21 cellular contexts compared by ENCODE assay signal in the genomic region with DNA sequence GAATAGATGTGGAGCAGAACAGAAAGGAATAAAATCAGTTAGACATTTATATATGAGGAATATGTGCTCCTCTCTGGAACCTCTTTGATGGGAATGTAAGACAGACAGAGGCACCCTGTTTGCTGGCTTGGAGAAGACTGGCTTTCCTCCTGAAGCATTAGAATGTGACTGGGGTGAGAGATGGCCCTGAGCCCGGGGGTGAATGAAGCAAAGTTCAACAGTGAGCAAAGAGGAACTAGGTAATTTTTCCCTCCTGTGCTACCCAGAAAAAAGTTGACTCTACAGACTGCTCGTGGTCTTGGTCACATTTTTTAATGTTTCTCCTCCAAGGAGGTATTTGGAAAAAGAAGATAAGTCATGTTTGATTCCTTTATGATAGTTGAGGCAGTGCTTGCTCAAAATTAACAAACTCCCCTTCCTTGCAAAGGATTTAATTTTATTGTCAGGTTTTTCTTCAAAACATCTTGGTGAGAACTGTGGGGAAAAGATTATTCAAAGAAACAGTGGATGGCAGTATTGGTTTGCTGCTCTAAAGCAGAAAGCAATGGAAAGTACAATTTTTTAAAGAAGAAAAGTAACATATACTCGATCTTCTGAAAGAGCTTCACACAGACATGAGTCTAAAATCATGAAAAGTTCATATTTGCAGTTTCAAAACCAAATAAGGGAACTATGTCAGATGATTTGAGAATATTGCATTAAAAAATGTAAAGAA.
DNase-seq lines count a peak whose midpoint lies in the region; ATAC-seq and TF ChIP-seq lines count a peak whose summit lies in the region.
"Had no signal": no experiment of that assay in that cellular context is flagged by ENCODE, and none has a peak within 500 bp of the region (broad histone marks: within the 10 kb centered on the region; RNA-seq: fewer than 3 reads in every experiment).

No MANE protein-coding gene starts in this region.

- no peak overlapping the region for H3K23ac ChIP-seq in mesenchymal stem cell (ENCODE audit: low read length in 2 of 2)

- intact Hi-C loops in body of pancreas (cut with DNase I): no loop called here

- no peak for ATAC-seq in GM19328 (IDR thresholded peaks at IDR 0.05; ENCODE audit: unreplicated experiment)
- no peak for ATAC-seq in body of pancreas
- ATAC-seq: heart right ventricle; natural killer cell treated with Interleukin-12 subunit alpha and Interleukin-12 subunit beta and Interleukin-15 and Interleukin-18, amount 100 ng/mL, for 72 hours; stimulated activated effector memory CD8-positive, alpha-beta T cell treated with anti-CD3 and anti-CD28 coated beads, Interleukin-12 subunit alpha, Interleukin-12 subunit beta, amount 100 ng/mL, for 72 hours had no signal

- H2AFZ ChIP-seq in mesenchymal stem cell (ENCODE audit: low read depth, low read length): no peak overlapping the region

- no peaks in the 10 kb centered on the region for H3K79me1 ChIP-seq in mesenchymal stem cell (replicated peaks; ENCODE audit: low read length, poor library complexity, severe bottlenecking)

- H3K9me3 ChIP-seq in AG04450 (ENCODE audit: control insufficient read depth, insufficient read depth, low read length) (no peaks in the 10 kb centered on the region), mesenchymal stem cell (ENCODE audit: control insufficient read depth, low read length) (no peaks in the 10 kb centered on the region), body of pancreas (no peaks in the 10 kb centered on the region)
- H3K9me3 ChIP-seq: heart right ventricle, thyroid gland had no signal

- H2BK120ac ChIP-seq in mesenchymal stem cell (ENCODE audit: low read depth, low read length): no peak overlapping the region

- no peak for TF ChIP-seq POLR2A in body of pancreas (IDR thresholded peaks at IDR 0.05)

- DNase-seq in AG04450 (ENCODE audit: low read depth, low spot score): no peak
- DNase-seq in LHCN-M2 (ENCODE audit: low read depth): peak; percentile 29
- peak; percentile 41 for DNase-seq in choroid plexus epithelial cell (ENCODE audit: low read depth)
- DNase-seq in mesenchymal stem cell: peak; percentile 11
- no peak for DNase-seq in stimulated activated CD4-positive, alpha-beta T cell treated with anti-CD3 and anti-CD28 coated beads, Interleukin-1b, Interleukin-23, amount 100 ng/mL, for 48 hours
- DNase-seq in HUDEP-2 (lab: John Stamatoyannopoulos, UW; ENCODE audit: unreplicated experiment in 76 of 76): no peak
- DNase-seq in body of pancreas: no peak
- DNase-seq: activated CD4-positive, alpha-beta T cell treated with anti-CD3 and anti-CD28 coated beads, Interleukin-2, amount 50 U/mL, for 1 hour; activated naive CD4-positive, alpha-beta T cell; activated T-cell treated with anti-CD3 and anti-CD28 coated beads for 4 hours; CD8-positive, alpha-beta memory T cell; dermis blood vessel endothelial cell; DMS79; heart right ventricle; mammary epithelial cell; MM.1S; NCI-H2227 treated with DMSO at 0.1 percent for 48 hours; thyroid gland had no signal

- no peak overlapping the region for H4K8ac ChIP-seq in mesenchymal stem cell (ENCODE audit: low read length)

- H3K4ac ChIP-seq in mesenchymal stem cell (ENCODE audit: low read depth in 1 of 2, low read length in 2 of 2): no peak overlapping the region

- POLR2A ChIA-PET in AG04450 (lab: Yijun Ruan, JAX): no interaction called here

- H3K27ac ChIP-seq in AG04450 (ENCODE audit: low read depth, low read length): no peak overlapping the region
- H3K27ac ChIP-seq in mesenchymal stem cell (ENCODE audit: low read length, poor library complexity, severe bottlenecking): no peak overlapping the region
- H3K27ac ChIP-seq in body of pancreas: no peak overlapping the region
- H3K27ac ChIP-seq: heart right ventricle, thyroid gland had no signal

- CTCF ChIA-PET in AG04450 (lab: Charles Lee): interaction anchor here (0.7 to 1.5 kb wide), 2 partner anchors 290 to 458 kb away, joined by 3 to 6 read pairs; no protein-coding TSS in a partner anchor

- peak overlapping the region; percentile 28 for H3K9ac ChIP-seq in mesenchymal stem cell (ENCODE audit: low read length)

- H2AK5ac ChIP-seq in mesenchymal stem cell (ENCODE audit: low read length, severe bottlenecking): no peak overlapping the region

- H3K36me3 ChIP-seq in mesenchymal stem cell (ENCODE audit: control insufficient read depth in 1 of 2, insufficient read depth in 2 of 2, low read depth in 1 of 2, low read length in 2 of 2) (no peaks in the 10 kb centered on the region), body of pancreas (replicated peaks in 1 of 2; ENCODE audit: insufficient read depth in 1 of 2, low read depth in 2 of 2) (no peaks in the 10 kb centered on the region)
- H3K36me3 ChIP-seq: heart right ventricle, thyroid gland had no signal

- H3K4me3 ChIP-seq in AG04450 (ENCODE audit: low read depth, low read length) (no peak overlapping the region), choroid plexus epithelial cell (ENCODE audit: low read depth, low read length) (no peak overlapping the region), mesenchymal stem cell (ENCODE audit: insufficient read depth in 1 of 2, low read depth in 1 of 2, low read length in 2 of 2) (no peak overlapping the region), body of pancreas (no peak overlapping the region)
- H3K4me3 ChIP-seq: heart right ventricle, thyroid gland had no signal

- peak; percentile 47 for TF ChIP-seq CTCF in AG04450 (IDR thresholded peaks at IDR 0.05; ENCODE audit: low read depth, low read length)
- no peak for TF ChIP-seq CTCF in choroid plexus epithelial cell (conservative IDR thresholded peaks at IDR 0.05; ENCODE audit: low read depth, low read length)
- no peak for TF ChIP-seq CTCF in body of pancreas (IDR thresholded peaks at IDR 0.05)

- H3K18ac ChIP-seq in mesenchymal stem cell (ENCODE audit: low read depth in 1 of 2, low read length in 2 of 2): peak overlapping the region in 1 of 2 experiments; percentile 11

- no peak overlapping the region for H4K91ac ChIP-seq in mesenchymal stem cell (ENCODE audit: low read length)

- H3K4me1 ChIP-seq in mesenchymal stem cell (ENCODE audit: control insufficient read depth, insufficient read depth, low read depth, low read length) (peaks cover 1% of the 10 kb centered on the region), body of pancreas (no peaks in the 10 kb centered on the region)
- H3K4me1 ChIP-seq: heart right ventricle, thyroid gland had no signal

- no peak overlapping the region for H2BK5ac ChIP-seq in mesenchymal stem cell (ENCODE audit: low read depth, low read length, poor library complexity, severe bottlenecking)

- no peak overlapping the region for H3K4me2 ChIP-seq in mesenchymal stem cell (ENCODE audit: low read length, poor library complexity, severe bottlenecking)

- no peaks in the 10 kb centered on the region for H3K27me3 ChIP-seq in AG04450 (ENCODE audit: control insufficient read depth, insufficient read depth, low read length)
- no peaks in the 10 kb centered on the region for H3K27me3 ChIP-seq in mesenchymal stem cell (ENCODE audit: control insufficient read depth in 1 of 2, insufficient read depth in 1 of 2, low read length in 2 of 2)
- no peaks in the 10 kb centered on the region for H3K27me3 ChIP-seq in body of pancreas
- H3K27me3 ChIP-seq: heart right ventricle, thyroid gland had no signal

- WGBS in mesenchymal stem cell: 91% methylated on average over 1 of the region's 3 CpGs
- WGBS in body of pancreas, 2 donors: 36 to 53% methylated on average over 3 of the region's 3 CpGs

- no peak overlapping the region for H2BK15ac ChIP-seq in mesenchymal stem cell (ENCODE audit: low read depth, poor library complexity, severe bottlenecking)

- no peak overlapping the region for H3K14ac ChIP-seq in mesenchymal stem cell (ENCODE audit: low read length in 2 of 2)

- H2BK12ac ChIP-seq in mesenchymal stem cell (ENCODE audit: low read length in 2 of 2): no peak overlapping the region

Comparison
In these comparisons a context has a peak if more than half of its experiments do, and no peak if none do; other contexts are left out.
1. DNase-seq: peak in LHCN-M2 (single experiment), choroid plexus epithelial cell (single experiment) and mesenchymal stem cell (single experiment); none in AG04450 (single experiment), stimulated activated CD4-positive, alpha-beta T cell treated with anti-CD3 and anti-CD28 coated beads, Interleukin-1b, Interleukin-23, amount 100 ng/mL, for 48 hours (single experiment), HUDEP-2 (0 of 76) and body of pancreas (0 of 4).